In genomic region chr9:123562844-123563346, GRCh38 we compare ENCODE assay signal across 9 cellular contexts.
DNase-seq lines count a peak whose midpoint lies in the region; ATAC-seq and TF ChIP-seq lines count a peak whose summit lies in the region.
"Had no signal": no experiment of that assay in that cellular context is flagged by ENCODE, and none has a peak within 500 bp of the region (broad histone marks: within the 10 kb centered on the region; RNA-seq: fewer than 3 reads in every experiment).

No MANE protein-coding gene starts in this region.

- TF ChIP-seq CTCF in spleen (IDR thresholded peaks at IDR 0.05 in 8 of 11, conservative IDR thresholded peaks at IDR 0.05 in 3 of 11), result no peak
- TF ChIP-seq CTCF in prostate gland (IDR thresholded peaks at IDR 0.05), result no peak

- no peaks in the 10 kb centered on the region for H3K27me3 ChIP-seq in spleen (replicated peaks in 1 of 7)
- no peaks in the 10 kb centered on the region for H3K27me3 ChIP-seq in prostate gland (replicated peaks; ENCODE audit: insufficient read depth)

- no peak for TF ChIP-seq POLR2A in spleen (IDR thresholded peaks at IDR 0.05)
- TF ChIP-seq POLR2A in prostate gland (IDR thresholded peaks at IDR 0.05), result no peak

- peak; percentile 35 to 56 for ATAC-seq in activated CD4-positive, CD25-positive, alpha-beta regulatory T cell treated with anti-CD3 and anti-CD28 coated beads, Interleukin-2, amount 50 U/mL, for 24 hours
- no peak for ATAC-seq in GM21526 (IDR thresholded peaks at IDR 0.05; ENCODE audit: low FRiP score, unreplicated experiment)

- no peak overlapping the region for H3K4me3 ChIP-seq in spleen
- no peak overlapping the region for H3K4me3 ChIP-seq in prostate gland
- H3K4me3 ChIP-seq: HAP-1 had no signal

- no peaks in the 10 kb centered on the region for H3K9me3 ChIP-seq in KOPT-K1 (ENCODE audit: insufficient read depth, low read length, poor library complexity, severe bottlenecking)
- H3K9me3 ChIP-seq in spleen, result no peaks in the 10 kb centered on the region
- no peaks in the 10 kb centered on the region for H3K9me3 ChIP-seq in prostate gland
- H3K9me3 ChIP-seq: HAP-1 had no signal

- intact Hi-C loops in spleen (cut with DNase I; ENCODE audit: low total_unique reads), result no loop called here
- intact Hi-C loops in prostate gland (cut with DNase I), result no loop called here

- WGBS in spleen, 5 donors, result 49 to 67% (median 56%) methylated on average over 6 of the region's 6 CpGs
- 69% methylated on average over 6 of the region's 6 CpGs for WGBS in prostate gland

- peak overlapping the region; percentile 16 for H3K27ac ChIP-seq in KOPT-K1 (ENCODE audit: low read depth, low read length, poor library complexity, severe bottlenecking)
- peak overlapping the region; percentile 49 for H3K27ac ChIP-seq in cingulate gyrus (ENCODE audit: low read depth, low read length)
- H3K27ac ChIP-seq in spleen, result peak overlapping the region in 5 of 8 donors; percentile 3 to 40 (median 23)
- no peak overlapping the region for H3K27ac ChIP-seq in prostate gland

- peaks cover 0 to 18% (median 9%) of the 10 kb centered on the region in 6 donors for H3K4me1 ChIP-seq in spleen
- H3K4me1 ChIP-seq in prostate gland (replicated peaks), result no peaks in the 10 kb centered on the region
- H3K4me1 ChIP-seq: HAP-1 had no signal

- H3K36me3 ChIP-seq in KOPT-K1 (ENCODE audit: insufficient read depth, low read length), result no peaks in the 10 kb centered on the region
- H3K36me3 ChIP-seq in spleen, result peaks cover 0 to 36% (median 0%) of the 10 kb centered on the region in 6 donors
- no peaks in the 10 kb centered on the region for H3K36me3 ChIP-seq in prostate gland
- H3K36me3 ChIP-seq: HAP-1 had no signal

- DNase-seq in activated CD4-positive, CD25-positive, alpha-beta regulatory T cell (lab: John Stamatoyannopoulos, UW), result no peak
- DNase-seq in spleen (peak; percentile 54), prostate gland (ENCODE audit: low spot score) (no peak), NCI-H2196 (lab: John Stamatoyannopoulos, UW; ENCODE audit: unreplicated experiment) (no peak)

Comparison
In these comparisons a context has a peak if more than half of its experiments do, and no peak if none do; other contexts are left out.
1. H3K27ac ChIP-seq: peak in KOPT-K1 (single experiment), cingulate gyrus (single experiment) and spleen (5 of 8); none in prostate gland (0 of 2).